8 cellular contexts compared by ENCODE assay signal in the genomic region with DNA sequence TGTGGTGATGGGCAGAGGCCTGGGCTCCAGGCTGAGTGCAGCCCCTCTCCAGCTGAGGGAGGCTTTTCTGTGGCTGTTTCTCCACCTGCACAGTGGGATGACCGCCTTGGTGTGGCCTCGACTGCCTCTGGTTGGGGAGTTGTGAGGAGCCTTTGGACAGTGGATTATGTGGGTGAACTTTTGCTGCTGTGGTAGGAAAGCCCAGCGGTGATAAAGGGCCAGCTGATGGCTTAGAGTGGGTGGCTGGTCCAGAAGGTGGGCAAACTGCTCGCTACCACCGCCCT. TPM values are rescaled to one million over a fixed set of nuclear protein-coding genes. Genes with fewer than 3 reads are reported as not detected.
DNase-seq lines count a peak whose midpoint lies in the region; ATAC-seq and TF ChIP-seq lines count a peak whose summit lies in the region.

No MANE protein-coding gene starts in this region.

- no peaks in the 10 kb centered on the region for H3K9me3 ChIP-seq in ES-I3 (ENCODE audit: control insufficient read depth, insufficient read depth, low read length)
- no peaks in the 10 kb centered on the region for H3K9me3 ChIP-seq in RWPE2 (ENCODE audit: severe bottlenecking)
- H3K9me3 ChIP-seq in esophagus squamous epithelium: no peaks in the 10 kb centered on the region

- peak overlapping the region; percentile 83 for H3K9ac ChIP-seq in ES-I3 (ENCODE audit: low read depth, low read length)

- ATAC-seq in RWPE2 (ENCODE audit: low read depth) (no peak), foreskin keratinocyte (no peak), HG02938 (IDR thresholded peaks at IDR 0.05; ENCODE audit: unreplicated experiment) (no peak)

- TF ChIP-seq POLR2A in esophagus squamous epithelium (IDR thresholded peaks at IDR 0.05): no peak

- 46 to 80% methylated on average over 2 to 4 of the region's 5 CpGs for WGBS in esophagus squamous epithelium, 2 donors

- DNase-seq in RWPE2 (ENCODE audit: low spot score) (peak; percentile 30), esophagus squamous epithelium (lab: John Stamatoyannopoulos, UW) (no peak), posterior vena cava (ENCODE audit: low spot score) (peak; percentile 78), hepatic stellate cell (ENCODE audit: low spot score) (no peak), foreskin keratinocyte (no peak)
- DNase-seq in stimulated activated CD4-positive, alpha-beta T cell treated with anti-CD3 and anti-CD28 coated beads, Interleukin-2, amount 100 ng/mL, for 24 hours: no peak

- peaks cover 20% of the 10 kb centered on the region for H3K27me3 ChIP-seq in RWPE2 (ENCODE audit: insufficient read depth, poor library complexity, severe bottlenecking)
- H3K27me3 ChIP-seq in esophagus squamous epithelium: peaks cover 0 to 40% (median 10%) of the 10 kb centered on the region in 4 donors
- H3K27me3 ChIP-seq in foreskin keratinocyte: peaks cover 19% of the 10 kb centered on the region

- H3K27ac ChIP-seq in RWPE2 (ENCODE audit: poor library complexity, severe bottlenecking): peak overlapping the region; percentile 86
- H3K27ac ChIP-seq in esophagus squamous epithelium: peak overlapping the region; percentile 92 to 97 (median 94)
- no peak overlapping the region for H3K27ac ChIP-seq in foreskin keratinocyte

- TF ChIP-seq CTCF in RWPE2 (IDR thresholded peaks at IDR 0.05; ENCODE audit: poor library complexity, severe bottlenecking) (no peak), esophagus squamous epithelium (IDR thresholded peaks at IDR 0.05) (no peak), foreskin keratinocyte (conservative IDR thresholded peaks at IDR 0.05) (no peak)

- H3K4me3 ChIP-seq in RWPE2 (ENCODE audit: severe bottlenecking) (peak overlapping the region; percentile 61), esophagus squamous epithelium (peak overlapping the region; percentile 35 to 86 (median 74))

- intact Hi-C loops in esophagus squamous epithelium (cut with DNase I): loop anchor here (5.0 kb wide), 1 partner anchor 102 kb away; no protein-coding TSS in a partner anchor
- intact Hi-C loops in posterior vena cava (cut with DNase I): loop anchor here (5.0 to 10.0 kb wide), 2 partner anchors 59 to 97 kb away; a partner anchor contains a TSS

- H3K4me1 ChIP-seq in ES-I3 (ENCODE audit: insufficient read depth, low read length) (peaks cover 5% of the 10 kb centered on the region; the same call in 1 of the 2 replicates), RWPE2 (ENCODE audit: insufficient read depth, poor library complexity, severe bottlenecking) (no peaks in the 10 kb centered on the region), esophagus squamous epithelium (peaks cover 38 to 69% (median 42%) of the 10 kb centered on the region in 3 donors), foreskin keratinocyte (no peaks in the 10 kb centered on the region)

- no peaks in the 10 kb centered on the region for H3K36me3 ChIP-seq in ES-I3 (ENCODE audit: insufficient read depth, low read length)
- peaks cover 10% of the 10 kb centered on the region; the same call in 1 of the 2 replicates for H3K36me3 ChIP-seq in RWPE2 (ENCODE audit: low read depth)
- H3K36me3 ChIP-seq in esophagus squamous epithelium: peaks cover 0 to 22% (median 0%) of the 10 kb centered on the region in 3 donors

RNA-seq across cellular contexts. Expression of a gene that starts 1.4 kb away (rescaled TPM):
- 100 to 1,000 TPM in 2 of 4 donors, 10 to 100 TPM in 2; 81.9 to 131 (median 99.7) TPM for total RNA-seq in esophagus squamous epithelium
- total RNA-seq in posterior vena cava: 10 to 100 TPM; 33.5 to 41.2 TPM
- 49.1 and 50.9 TPM in 2 replicates for total RNA-seq in foreskin keratinocyte
- polyA plus RNA-seq in foreskin keratinocyte: 46.1 and 49.9 TPM in 2 replicates

RNA-seq across cellular contexts. Expression of a gene that starts 3.8 kb away (rescaled TPM):
- not detected for total RNA-seq in esophagus squamous epithelium
- total RNA-seq in posterior vena cava: 1 to 10 TPM in 1 of 2 donors, not detected in 1; 1.4 TPM
- 0.44 and 0.46 TPM in 2 replicates for total RNA-seq in foreskin keratinocyte
- 0.80 and 1.1 TPM in 2 replicates for polyA plus RNA-seq in foreskin keratinocyte

RNA-seq across cellular contexts. Expression of a gene that starts 12.9 kb away (rescaled TPM):
- total RNA-seq in esophagus squamous epithelium: not detected
- total RNA-seq in posterior vena cava: not detected
- total RNA-seq in foreskin keratinocyte: not detected in 2 replicates
- 0.03 and 0.06 TPM in 2 replicates for polyA plus RNA-seq in foreskin keratinocyte

RNA-seq across cellular contexts. Expression of a gene that starts 13.4 kb away (rescaled TPM):
- 100 to 1,000 TPM; 202 to 248 (median 211) TPM for total RNA-seq in esophagus squamous epithelium
- total RNA-seq in posterior vena cava: 100 to 1,000 TPM; 107 to 119 TPM
- 386 and 447 TPM in 2 replicates for total RNA-seq in foreskin keratinocyte
- 422 and 522 TPM in 2 replicates for polyA plus RNA-seq in foreskin keratinocyte

RNA-seq across cellular contexts. Expression of a gene that starts 13.9 kb away (rescaled TPM):
- total RNA-seq in esophagus squamous epithelium: 100 to 1,000 TPM; 309 to 602 (median 476) TPM
- total RNA-seq in posterior vena cava: 10 to 100 TPM; 82.7 to 98.6 TPM
- total RNA-seq in foreskin keratinocyte: 399 and 407 TPM in 2 replicates
- 685 and 769 TPM in 2 replicates for polyA plus RNA-seq in foreskin keratinocyte

Comparison
In these comparisons a context has a peak if more than half of its experiments do, and no peak if none do; other contexts are left out.
1. DNase-seq: peak in RWPE2 (single experiment) and posterior vena cava (single experiment); none in esophagus squamous epithelium (single experiment), hepatic stellate cell (single experiment), foreskin keratinocyte (0 of 2) and stimulated activated CD4-positive, alpha-beta T cell treated with anti-CD3 and anti-CD28 coated beads, Interleukin-2, amount 100 ng/mL, for 24 hours (0 of 2).